In the genomic region with DNA sequence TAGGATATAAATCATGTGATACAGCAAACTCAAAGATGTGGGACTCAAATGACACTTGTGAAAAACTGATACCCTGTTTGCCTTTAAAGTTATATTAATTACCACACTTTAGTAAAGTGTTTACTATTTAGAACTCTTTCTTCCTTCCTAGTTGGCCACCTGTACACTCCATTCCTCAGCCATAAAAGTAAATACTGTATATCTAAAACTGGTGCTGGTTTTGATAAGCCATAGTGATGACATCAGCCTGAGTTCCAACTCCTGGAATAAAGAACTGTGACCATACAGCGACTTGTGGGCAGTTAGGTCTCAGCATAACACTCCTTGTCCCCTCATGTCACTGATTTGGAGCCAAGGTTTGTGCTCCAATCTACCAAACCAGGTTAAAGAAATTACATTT, we compare ENCODE assay signal across 22 cellular contexts. TPM values are rescaled to one million over a fixed set of nuclear protein-coding genes. Genes with fewer than 3 reads are reported as not detected.
DNase-seq lines count a peak whose midpoint lies in the region; ATAC-seq, FAIRE-seq and TF ChIP-seq lines count a peak whose summit lies in the region.
"Had no signal": no experiment of that assay in that cellular context is flagged by ENCODE, and none has a peak within 500 bp of the region (broad histone marks: within the 10 kb centered on the region; RNA-seq: fewer than 3 reads in every experiment).

No MANE protein-coding gene starts in this region.

- no peak overlapping the region for H3K27ac Mint-ChIP-seq in nephron
- no peak overlapping the region for H3K27ac Mint-ChIP-seq in effector memory CD8-positive, alpha-beta T cell
- H3K27ac Mint-ChIP-seq: CD14-positive monocyte, H9, IgD-negative memory B cell had no signal

- peaks cover 60% of the 10 kb centered on the region for H3K27me3 Mint-ChIP-seq in nephron (ENCODE audit: low read depth)
- peaks cover 36 to 63% of the 10 kb centered on the region in 2 donors for H3K27me3 Mint-ChIP-seq in effector memory CD8-positive, alpha-beta T cell

- no peak for TF ChIP-seq CTCF in A673 (conservative IDR thresholded peaks at IDR 0.05; ENCODE audit: low read depth, low read length)
- 0 out of 6 replicates have a peak, but pooled peaks of 1 of the 3 experiments have one; percentile 1 for TF ChIP-seq CTCF in K562 (IDR thresholded peaks at IDR 0.05 in 2 of 3, conservative IDR thresholded peaks at IDR 0.05 in 1 of 3; ENCODE audit: insufficient read depth in 2 of 3, low read depth in 1 of 3, low read length in 3 of 3)
- TF ChIP-seq CTCF in nephron (IDR thresholded peaks at IDR 0.05; ENCODE audit: unreplicated experiment in 3 of 3), result no peak
- TF ChIP-seq CTCF in transverse colon (IDR thresholded peaks at IDR 0.05), result no peak

- no peaks in the 10 kb centered on the region for H3K9me3 Mint-ChIP-seq in nephron
- H3K9me3 Mint-ChIP-seq in effector memory CD8-positive, alpha-beta T cell, result no peaks in the 10 kb centered on the region
- H3K9me3 Mint-ChIP-seq: H9, IgD-negative memory B cell had no signal

- H3K4me1 ChIP-seq in A673 (ENCODE audit: insufficient read depth, low read length, poor library complexity, severe bottlenecking) (peaks cover 47% of the 10 kb centered on the region), K562 (replicated peaks in 1 of 2; ENCODE audit: control insufficient read depth in 2 of 2, insufficient read depth in 2 of 2, low read length in 2 of 2) (peaks cover 18 to 24% of the 10 kb centered on the region in 2 experiments), transverse colon (peaks cover 0 to 22% (median 9%) of the 10 kb centered on the region in 4 donors)
- H3K4me1 ChIP-seq: Caco-2 had no signal

- TF ChIP-seq EP300 in K562 (IDR thresholded peaks at IDR 0.05; ENCODE audit: low read length) (no peak), transverse colon (IDR thresholded peaks at IDR 0.05; ENCODE audit: low read depth) (no peak)

- peak; percentile 48 for ATAC-seq in K562
- ATAC-seq in effector memory CD8-positive, alpha-beta T cell (replicated peaks), result no peak
- ATAC-seq: Panc1 had no signal

- BruUV-seq in A673 (replicated peaks; lab: Mats Ljungman, UMichigan) (TSS peak; percentile 41), K562 (replicated peaks; lab: Mats Ljungman, UMichigan) (TSS peak; percentile 36)

- no peaks in the 10 kb centered on the region for H3K9me3 ChIP-seq in A673 (ENCODE audit: low read depth, low read length, poor library complexity, severe bottlenecking)
- no peaks in the 10 kb centered on the region for H3K9me3 ChIP-seq in K562 (replicated peaks; ENCODE audit: control insufficient read depth, insufficient read depth, low read depth, low read length)
- H3K9me3 ChIP-seq in transverse colon, result no peaks in the 10 kb centered on the region
- H3K9me3 ChIP-seq: Caco-2 had no signal

- peak overlapping the region; percentile 79; the same call in 1 of the 2 replicates for H2AFZ ChIP-seq in K562 (ENCODE audit: low read depth, low read length)

- FAIRE-seq in K562 (lab: Jason Lieb, UNC), result peak; percentile 76
- FAIRE-seq: HTR-8/SVneo had no signal

- WGBS in K562 (ENCODE audit: insufficient coverage, low coverage, missing lambda C conversion rate), result 0% methylated on average over 1 of the region's 1 CpG
- WGBS in transverse colon (ENCODE audit: low coverage in 1 of 2), 2 donors, result 62 to 80% methylated on average over 1 of the region's 1 CpG

- peak overlapping the region; percentile 98 for H3K4me2 ChIP-seq in K562 (ENCODE audit: insufficient read depth, low read length)

- H3K9ac ChIP-seq in K562 (ENCODE audit: insufficient read depth in 1 of 2, low read depth in 2 of 2, low read length in 2 of 2), result peak overlapping the region in 1 of 2 experiments; percentile 83; a peak in 2 of 4 replicates

- H4K20me1 ChIP-seq in K562 (replicated peaks; ENCODE audit: control insufficient read depth, insufficient read depth, low read length), result no peaks in the 10 kb centered on the region

- H3K36me3 ChIP-seq in A673 (ENCODE audit: insufficient read depth, low read length, poor library complexity, severe bottlenecking) (peaks cover 13% of the 10 kb centered on the region), K562 (ENCODE audit: control insufficient read depth, insufficient read depth, low read length) (peaks cover 20% of the 10 kb centered on the region), transverse colon (no peaks in the 10 kb centered on the region)

- no peaks in the 10 kb centered on the region for H3K27me3 ChIP-seq in A673 (replicated peaks; ENCODE audit: insufficient read depth, low read depth, low read length, poor library complexity)
- no peaks in the 10 kb centered on the region; a peak in 1 of 5 replicates for H3K27me3 ChIP-seq in K562 (ENCODE audit: control insufficient read depth in 2 of 2, insufficient read depth in 2 of 2, low read length in 2 of 2)
- peaks cover 57% of the 10 kb centered on the region for H3K27me3 ChIP-seq in transverse colon

- H3K4me1 Mint-ChIP-seq in nephron, result peaks cover 2% of the 10 kb centered on the region
- peaks cover 15 to 21% of the 10 kb centered on the region in 2 donors for H3K4me1 Mint-ChIP-seq in effector memory CD8-positive, alpha-beta T cell (ENCODE audit: low read depth in 2 of 2)

- no peak for TF ChIP-seq RAD21 in K562 (CRISPR knock-in tag; conservative IDR thresholded peaks at IDR 0.05 in 1 of 2, IDR thresholded peaks at IDR 0.05 in 1 of 2)

- peaks cover 75% of the 10 kb centered on the region for H3K79me2 ChIP-seq in K562 (ENCODE audit: control insufficient read depth, insufficient read depth, low read length)

- in situ Hi-C loops in K562 (cut with MboI) (no loop called here), transverse colon (cut with MboI; ENCODE audit: low pct_ligation_motif_present in 1 of 4, low pct_unique_long_range_greater_than_20kb in 1 of 4, low sequenced_read_pairs in 3 of 4) (loop anchor here in 3 of 4 donors (10.0 to 25.0 kb wide), 4 partner anchors 350 to 520 kb away; no protein-coding TSS in a partner anchor)

- H3K9me1 ChIP-seq in K562 (ENCODE audit: control insufficient read depth, insufficient read depth, low read length), result no peaks in the 10 kb centered on the region

- H3K36me3 Mint-ChIP-seq in nephron (ENCODE audit: low read depth), result no peaks in the 10 kb centered on the region
- H3K36me3 Mint-ChIP-seq in effector memory CD8-positive, alpha-beta T cell (ENCODE audit: insufficient read depth), result peaks cover 9% of the 10 kb centered on the region
- H3K36me3 Mint-ChIP-seq: IgD-negative memory B cell had no signal

- no peak for TF ChIP-seq POLR2A in K562 (conservative IDR thresholded peaks at IDR 0.05)
- TF ChIP-seq POLR2A in transverse colon (IDR thresholded peaks at IDR 0.05), result no peak

- POLR2A ChIA-PET in A673 (lab: Charles Lee; ENCODE audit: low non-redundant PET), result no interaction called here
- POLR2A ChIA-PET in K562 (lab: Yijun Ruan, JAX), result interaction anchor here (1.5 to 2.4 kb wide), 4 partner anchors 8 to 369 kb away, joined by 4 to 16 read pairs (median 6); no protein-coding TSS in a partner anchor

- CTCF ChIA-PET in A673 (lab: Charles Lee), result no interaction called here
- CTCF ChIA-PET in K562 (lab: Yijun Ruan, JAX; ENCODE audit: low intra/inter-chr PET ratio), result no interaction called here

- DNase-seq in A673 (ENCODE audit: low spot score), result no peak
- DNase-seq in NCI-H69 (lab: John Stamatoyannopoulos, UW), result peak; percentile 8
- peak; percentile 24 to 74 (median 33) for DNase-seq in K562 (ENCODE audit: extremely low read depth in 1 of 4, low spot score in 3 of 4)
- no peak for DNase-seq in cortex of kidney (lab: John Stamatoyannopoulos, UW)
- DNase-seq in effector memory CD8-positive, alpha-beta T cell, result no peak
- DNase-seq in transverse colon, result no peak
- no peak for DNase-seq in activated T-cell treated with anti-CD3 and anti-CD28 coated beads, Interleukin-2, amount 50 U/mL, for 48 hours
- DNase-seq: ACHN, Caco-2, DMS153, H9, NCI-H1417, NCI-H1930, NCI-H2171, NCI-H446, NCI-H82 had no signal

- H3K27ac ChIP-seq in A673 (ENCODE audit: low read depth, low read length, poor library complexity, severe bottlenecking) (peak overlapping the region; percentile 55), K562 (ENCODE audit: extremely low read depth, low read depth, low read length) (peak overlapping the region; percentile 86), transverse colon (no peak overlapping the region)
- H3K27ac ChIP-seq: HL-60 had no signal

- peak overlapping the region in 2 of 3 experiments; percentile 39 to 55 for H3K4me3 Mint-ChIP-seq in nephron
- no peak overlapping the region for H3K4me3 Mint-ChIP-seq in effector memory CD8-positive, alpha-beta T cell
- H3K4me3 Mint-ChIP-seq: H9 had no signal

- intact Hi-C loops in A673 (cut with micrococcal nuclease; ENCODE audit: unreplicated experiment) (loop anchor here (2.0 to 10.0 kb wide), 3 partner anchors 146 to 610 kb away; no protein-coding TSS in a partner anchor), K562 (cut with micrococcal nuclease) (loop anchor here (5.0 to 10.0 kb wide), 4 partner anchors 148 to 913 kb away; no protein-coding TSS in a partner anchor), transverse colon (cut with DNase I; ENCODE audit: low total_unique reads) (loop anchor here (5.0 kb wide), 2 partner anchors 358 to 513 kb away; no protein-coding TSS in a partner anchor)

- H3K4me3 ChIP-seq in A673 (ENCODE audit: low read depth, low read length, poor library complexity, severe bottlenecking) (peak overlapping the region; percentile 85), K562 (peak overlapping the region; percentile 66), transverse colon (peak overlapping the region in 1 of 4 donors; percentile 5)

RNA-seq across cellular contexts. Expression of a gene that starts 2.8 kb away (rescaled TPM):
- total RNA-seq in A673 (2021), result 96.0 and 107 TPM in 2 replicates
- 14.8 and 15.1 TPM in 2 replicates for total RNA-seq in K562 (2011; cell fraction: chromatin; rRNA removed; ENCODE audit: low replicate concordance)
- 13.7 and 16.2 TPM in 2 replicates for total RNA-seq in K562 (2011; cell fraction: nucleolus; rRNA removed)
- 13.1 and 24.9 TPM in 2 replicates for total RNA-seq in K562 (2011; cell fraction: nucleoplasm; rRNA removed)
- 14.2 and 26.2 TPM in 2 replicates for total RNA-seq in K562 (2014; rRNA removed)
- total RNA-seq in K562 (2014; rRNA removed; fragmentation: Illumina TruSeq; extraction: Trizol), result 19.0 and 19.2 TPM in 2 replicates
- total RNA-seq in K562 (2015; rRNA removed; fragmentation: Illumina TruSeq; extraction: Trizol), result 18.4 and 20.0 TPM in 2 replicates
- total RNA-seq in K562 (2021), result 28.5 and 33.3 TPM in 2 replicates
- 3.2 and 4.5 TPM in 2 replicates for polyA plus RNA-seq in K562 (2011; rRNA removed)
- polyA plus RNA-seq in K562 (2011; cell fraction: cytosol; rRNA removed), result 3.3 and 10.5 TPM in 2 replicates
- 4.9 and 8.3 TPM in 2 replicates for polyA plus RNA-seq in K562 (2011; cell fraction: nucleus; rRNA removed)
- polyA plus RNA-seq in K562 (2012), result 15.2 and 16.0 TPM in 2 replicates
- polyA plus RNA-seq in K562 (2014; fragmentation: Illumina TruSeq; extraction: Trizol), result 11.6 and 14.6 TPM in 2 replicates
- 1 to 10 TPM; 3.8 to 5.1 TPM for polyA plus RNA-seq in K562 (2014; fragmentation: Nextera tagmentation; extraction: Ambion mirVana)
- 9.7 and 17.7 TPM in 2 replicates for polyA plus RNA-seq in K562 (2014; rRNA removed)
- 5.3 and 6.0 TPM in 2 replicates for polyA minus RNA-seq in K562 (2011; rRNA and poly(A)+ RNA removed)
- polyA minus RNA-seq in K562 (2011; cell fraction: cytosol; rRNA and poly(A)+ RNA removed), result 5.9 and 7.3 TPM in 2 replicates
- polyA minus RNA-seq in K562 (2011; cell fraction: nucleus; rRNA and poly(A)+ RNA removed), result 8.1 and 9.1 TPM in 2 replicates
- total RNA-seq in transverse colon, result 10 to 100 TPM in 3 of 4 donors, 1 to 10 TPM in 1; 4.8 to 37.0 (median 18.5) TPM
- total RNA-seq: Caco-2 had no signal
- polyA plus RNA-seq: IgD-negative memory B cell had no signal

RNA-seq across cellular contexts. Expression of a gene that starts 36.0 kb away (rescaled TPM):
- total RNA-seq in A673 (2021) (112 and 113 TPM in 2 replicates), K562 (2014; rRNA removed) (80.8 and 86.5 TPM in 2 replicates), K562 (2014; rRNA removed; fragmentation: Illumina TruSeq; extraction: Trizol) (86.0 and 108 TPM in 2 replicates), K562 (2015; rRNA removed; fragmentation: Illumina TruSeq; extraction: Trizol) (75.5 and 88.3 TPM in 2 replicates), K562 (2021) (129 and 134 TPM in 2 replicates), transverse colon (100 to 1,000 TPM in 3 of 4 donors, 10 to 100 TPM in 1; 90.9 to 352 (median 187) TPM)
- total RNA-seq in K562 (2011; cell fraction: chromatin; rRNA removed; ENCODE audit: low replicate concordance), result 82.9 and 341 TPM in 2 replicates
- total RNA-seq in K562 (2011; cell fraction: nucleolus; rRNA removed), result 32.4 and 47.8 TPM in 2 replicates
- 107 and 212 TPM in 2 replicates for total RNA-seq in K562 (2011; cell fraction: nucleoplasm; rRNA removed)
- polyA plus RNA-seq in K562 (2011; rRNA removed) (230 and 264 TPM in 2 replicates), K562 (2014; fragmentation: Illumina TruSeq; extraction: Trizol) (207 and 240 TPM in 2 replicates), K562 (2014; fragmentation: Nextera tagmentation; extraction: Ambion mirVana) (100 to 1,000 TPM; 194 to 244 TPM), K562 (2014; rRNA removed) (157 TPM in 2 replicates)
- polyA plus RNA-seq in K562 (2011; cell fraction: cytosol; rRNA removed), result 17.5 and 48.4 TPM in 2 replicates
- 309 and 554 TPM in 2 replicates for polyA plus RNA-seq in K562 (2011; cell fraction: nucleus; rRNA removed)
- 109 and 124 TPM in 2 replicates for polyA plus RNA-seq in K562 (2012)
- 108 and 129 TPM in 2 replicates for polyA minus RNA-seq in K562 (2011; rRNA and poly(A)+ RNA removed)
- polyA minus RNA-seq in K562 (2011; cell fraction: cytosol; rRNA and poly(A)+ RNA removed), result 28.0 and 33.2 TPM in 2 replicates
- polyA minus RNA-seq in K562 (2011; cell fraction: nucleus; rRNA and poly(A)+ RNA removed), result 82.8 and 171 TPM in 2 replicates

Comparison
In these comparisons a context has a peak if more than half of its experiments do, and no peak if none do; other contexts are left out.
1. DNase-seq: peak in NCI-H69 (single experiment) and K562 (4 of 4); none in A673 (single experiment), cortex of kidney (single experiment), effector memory CD8-positive, alpha-beta T cell (0 of 3), transverse colon (single experiment) and activated T-cell treated with anti-CD3 and anti-CD28 coated beads, Interleukin-2, amount 50 U/mL, for 48 hours (0 of 2).
2. H3K27ac ChIP-seq: peak in A673 (single experiment) and K562 (single experiment); none in transverse colon (0 of 4).
3. H3K4me3 Mint-ChIP-seq: peak in nephron (2 of 3); none in effector memory CD8-positive, alpha-beta T cell (0 of 2).